ENCODE assay signal across 10 cellular contexts in the genomic region with DNA sequence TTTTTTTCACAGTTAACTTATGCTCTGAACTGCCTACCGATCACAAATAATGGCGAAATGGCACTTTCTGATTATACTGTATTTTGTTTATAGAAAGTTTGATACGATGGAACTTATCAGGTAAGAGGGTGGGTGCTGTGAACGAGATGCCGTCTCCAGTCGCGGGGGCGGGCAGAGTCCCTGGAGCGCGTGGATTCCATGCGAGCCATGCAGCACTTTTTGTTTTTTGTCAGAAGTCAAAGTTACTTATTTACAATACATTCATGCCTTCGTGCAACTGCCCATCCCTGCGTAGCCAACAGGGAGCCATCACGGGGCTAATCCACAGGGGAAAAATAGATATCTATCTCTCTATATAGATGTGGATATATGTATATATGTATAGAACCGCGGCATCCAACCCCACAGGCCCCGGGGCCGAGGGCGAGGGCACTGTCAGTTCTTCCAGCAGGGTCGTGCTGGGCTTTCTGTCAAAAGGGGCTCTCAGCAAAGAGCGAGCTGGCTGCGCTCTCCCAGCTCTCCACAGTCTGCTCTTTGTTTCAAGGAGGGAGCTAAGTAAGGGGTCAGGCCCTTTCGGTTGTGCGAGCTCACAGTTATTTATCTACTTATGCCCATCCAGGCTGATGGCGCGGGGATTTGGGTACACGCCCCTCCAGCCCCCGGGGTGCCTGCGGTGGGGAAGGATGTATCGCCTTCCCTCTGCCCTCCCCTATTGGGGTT. TPM values are rescaled to one million over a fixed set of nuclear protein-coding genes. Genes with fewer than 3 reads are reported as not detected.
DNase-seq lines count a peak whose midpoint lies in the region.
"Had no signal": no experiment of that assay in that cellular context is flagged by ENCODE, and none has a peak within 500 bp of the region (broad histone marks: within the 10 kb centered on the region; RNA-seq: fewer than 3 reads in every experiment).

No MANE protein-coding gene starts in this region.

- DNase-seq in CD4-positive, alpha-beta memory T cell, result no peak
- DNase-seq in head of caudate nucleus, result peak in 40 of 42 donors; percentile 12 to 77 (median 47)
- DNase-seq in posterior cingulate gyrus, result peak in 8 of 10 donors; percentile 17 to 87 (median 46)
- DNase-seq in NCI-H1930 (lab: John Stamatoyannopoulos, UW), result no peak
- DNase-seq in NCI-H69 (lab: John Stamatoyannopoulos, UW), result no peak
- DNase-seq in SIG-M5 (lab: John Stamatoyannopoulos, UW), result no peak
- DNase-seq in NCI-H2081 (lab: John Stamatoyannopoulos, UW), result no peak
- DNase-seq: activated naive CD4-positive, alpha-beta T cell treated with anti-CD3 and anti-CD28 coated beads, Interleukin-2, amount 50 U/mL, for 16 hours; MM.1S had no signal

- peak overlapping the region in 5 of 8 donors; percentile 24 to 62 (median 35) for H3K4me3 Mint-ChIP-seq in CD4-positive, alpha-beta memory T cell
- H3K4me3 Mint-ChIP-seq in activated naive CD8-positive, alpha-beta T cell, result peak overlapping the region; percentile 42

- intact Hi-C loops in CD4-positive, alpha-beta memory T cell (cut with micrococcal nuclease), result no loop called here
- intact Hi-C loops in head of caudate nucleus (cut with DNase I), result no loop called here
- intact Hi-C loops in posterior cingulate gyrus (cut with DNase I), result no loop called here

- no peaks in the 10 kb centered on the region for H3K36me3 ChIP-seq in CD4-positive, alpha-beta memory T cell (ENCODE audit: insufficient read depth, low read length)

- H3K9me3 ChIP-seq in CD4-positive, alpha-beta memory T cell (ENCODE audit: control insufficient read depth in 1 of 2, low read length in 2 of 2), result no peaks in the 10 kb centered on the region

- peaks cover 31 to 43% of the 10 kb centered on the region in 2 donors for H3K27me3 Mint-ChIP-seq in CD4-positive, alpha-beta memory T cell
- H3K27me3 Mint-ChIP-seq in activated naive CD8-positive, alpha-beta T cell, result peaks cover 41% of the 10 kb centered on the region

- no peak overlapping the region for H3K4me3 ChIP-seq in CD4-positive, alpha-beta memory T cell (ENCODE audit: low read length in 2 of 2)

- peaks cover 2 to 34% (median 9%) of the 10 kb centered on the region in 4 donors for H3K4me1 Mint-ChIP-seq in CD4-positive, alpha-beta memory T cell
- H3K4me1 Mint-ChIP-seq in activated naive CD8-positive, alpha-beta T cell (ENCODE audit: low read depth), result peaks cover 18% of the 10 kb centered on the region

- H3K36me3 Mint-ChIP-seq in CD4-positive, alpha-beta memory T cell, result peaks cover 0 to 5% of the 10 kb centered on the region in 2 donors
- no peaks in the 10 kb centered on the region for H3K36me3 Mint-ChIP-seq in activated naive CD8-positive, alpha-beta T cell

- no peak overlapping the region for H3K27ac ChIP-seq in CD4-positive, alpha-beta memory T cell (ENCODE audit: low read depth, low read length)

- H3K27ac Mint-ChIP-seq in CD4-positive, alpha-beta memory T cell, result no peak overlapping the region
- no peak overlapping the region for H3K27ac Mint-ChIP-seq in activated naive CD8-positive, alpha-beta T cell

- POLR2A ChIA-PET in CD4-positive, alpha-beta memory T cell (lab: Charles Lee; ENCODE audit: partially characterized antibody), result no interaction called here

- peaks cover 5% of the 10 kb centered on the region for H3K27me3 ChIP-seq in CD4-positive, alpha-beta memory T cell (ENCODE audit: insufficient read depth, low read length)

- CTCF ChIA-PET in CD4-positive, alpha-beta memory T cell (lab: Charles Lee; ENCODE audit: partially characterized antibody), result no interaction called here

- no peaks in the 10 kb centered on the region for H3K4me1 ChIP-seq in CD4-positive, alpha-beta memory T cell (ENCODE audit: insufficient read depth, low read length)

- peaks cover 0 to 23% (median 9%) of the 10 kb centered on the region in 8 donors for H3K9me3 Mint-ChIP-seq in CD4-positive, alpha-beta memory T cell
- H3K9me3 Mint-ChIP-seq in activated naive CD8-positive, alpha-beta T cell (ENCODE audit: low read depth), result no peaks in the 10 kb centered on the region

RNA-seq across cellular contexts. Expression of a gene that starts 3.4 kb away (rescaled TPM):
- total RNA-seq in CD4-positive, alpha-beta memory T cell, result not detected
- polyA plus RNA-seq in CD4-positive, alpha-beta memory T cell, result not detected

Comparison
In these comparisons a context has a peak if more than half of its experiments do, and no peak if none do; other contexts are left out.
1. DNase-seq: peak in head of caudate nucleus (40 of 42) and posterior cingulate gyrus (8 of 10); none in CD4-positive, alpha-beta memory T cell (0 of 5), NCI-H1930 (0 of 2), NCI-H69 (single experiment), SIG-M5 (single experiment) and NCI-H2081 (0 of 2).